ENCODE assay signal across 1 cellular context in genomic region chr9:89687848-89688247, GRCh38.
A peak's percentile ranks its signal among the peaks of the same experiment; 100 is the strongest.
TF ChIP-seq lines count a peak whose summit lies in the region.

No MANE protein-coding gene starts in this region.

TF ChIP-seq in H1, 55 proteins besides CTCF, POLR2A, EP300 and RAD21 (continued from another document):
- TF ChIP-seq E2F6 (IDR thresholded peaks at IDR 0.05) (peak; percentile 51; the same call in 1 of the 2 replicates), ZNF274 (IDR thresholded peaks at IDR 0.05; ENCODE audit: borderline replicate concordance, extremely low read depth, low read length) (no peak), CHD2 (IDR thresholded peaks at IDR 0.05; ENCODE audit: low read length) (no peak), GTF2F1 (IDR thresholded peaks at IDR 0.05; ENCODE audit: borderline replicate concordance, low read depth, low read length) (no peak)
TF ChIP-seq in H1: peak in this region for 1.
